ENCODE assay signal across 15 cellular contexts in the genomic region with DNA sequence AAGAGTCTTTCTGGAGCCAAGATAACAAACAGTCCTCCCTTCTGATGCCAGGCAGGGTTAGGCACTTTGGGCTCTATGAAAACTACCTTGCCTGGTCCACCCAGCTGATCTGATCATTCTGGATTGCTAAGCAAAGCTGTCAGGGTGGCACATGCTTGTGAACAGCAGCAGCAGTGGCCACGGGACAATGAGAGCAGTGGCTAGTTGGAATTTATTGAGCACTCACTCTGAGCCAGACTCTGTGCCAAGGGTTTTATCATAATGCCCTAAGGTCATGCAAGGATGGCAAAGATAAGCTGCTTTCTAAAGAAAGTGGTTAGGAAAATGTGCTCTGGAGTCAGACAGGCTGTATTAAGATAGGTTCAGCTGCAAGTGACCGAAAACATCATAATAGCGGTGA.
A peak's percentile ranks its signal among the peaks of the same experiment; 100 is the strongest.
DNase-seq lines count a peak whose midpoint lies in the region; ATAC-seq and TF ChIP-seq lines count a peak whose summit lies in the region.
"Had no signal": no experiment of that assay in that cellular context is flagged by ENCODE, and none has a peak within 500 bp of the region (broad histone marks: within the 10 kb centered on the region; RNA-seq: fewer than 3 reads in every experiment).

No MANE protein-coding gene starts in this region.

- TF ChIP-seq CTCF in coronary artery (IDR thresholded peaks at IDR 0.05) (no peak), parathyroid adenoma (IDR thresholded peaks at IDR 0.05) (no peak), psoas muscle (IDR thresholded peaks at IDR 0.05) (no peak)

- DNase-seq in DMS79 treated with DMSO at 0.1 percent for 48 hours (lab: John Stamatoyannopoulos, UW), result peak; percentile 97
- peak; percentile 91 for DNase-seq in M059J (ENCODE audit: low read depth)
- peak; percentile 55 for DNase-seq in coronary artery (ENCODE audit: low spot score)
- DNase-seq in posterior vena cava (ENCODE audit: low spot score), result no peak
- DNase-seq in AG08395 (ENCODE audit: low spot score), result no peak
- DNase-seq in psoas muscle, result no peak
- DNase-seq: activated CD4-positive, CD25-positive, alpha-beta regulatory T cell; body of pancreas; NCI-H187; NCI-H510A; stimulated activated CD4-positive, alpha-beta T cell treated with anti-CD3 and anti-CD28 coated beads, Interleukin-15, amount 100 ng/mL, for 24 hours had no signal

- H2AFZ ChIP-seq in parathyroid adenoma, result peak overlapping the region; percentile 42
- H2AFZ ChIP-seq: hepatocyte had no signal

- H3K36me3 ChIP-seq in parathyroid adenoma (ENCODE audit: control insufficient read depth, insufficient read depth, low read length) (no peaks in the 10 kb centered on the region), psoas muscle (ENCODE audit: insufficient read depth in 1 of 2, low read depth in 1 of 2) (no peaks in the 10 kb centered on the region)
- H3K36me3 ChIP-seq: suprapubic skin had no signal

- H3K4me1 ChIP-seq in parathyroid adenoma, result peaks cover 8% of the 10 kb centered on the region
- H3K4me1 ChIP-seq in psoas muscle, result no peaks in the 10 kb centered on the region
- H3K4me1 ChIP-seq: body of pancreas had no signal

- H3K79me2 ChIP-seq in parathyroid adenoma, result no peaks in the 10 kb centered on the region
- H3K79me2 ChIP-seq: hepatocyte had no signal

- H3K9ac ChIP-seq in parathyroid adenoma, result no peak overlapping the region

- intact Hi-C loops in posterior vena cava (cut with DNase I) (no loop called here), psoas muscle (cut with DNase I) (no loop called here)

- H3K9me3 ChIP-seq in parathyroid adenoma (ENCODE audit: control insufficient read depth, low read length) (peaks cover 3% of the 10 kb centered on the region), psoas muscle (no peaks in the 10 kb centered on the region)
- H3K9me3 ChIP-seq: suprapubic skin had no signal

- peak overlapping the region; percentile 44 for H3K4me2 ChIP-seq in parathyroid adenoma (ENCODE audit: low read length)
- H3K4me2 ChIP-seq: hepatocyte had no signal

- no peak overlapping the region for H3K4me3 ChIP-seq in coronary artery
- H3K4me3 ChIP-seq in parathyroid adenoma (ENCODE audit: low read depth, low read length), result no peak overlapping the region
- H3K4me3 ChIP-seq in psoas muscle, result no peak overlapping the region
- H3K4me3 ChIP-seq: body of pancreas, hepatocyte, suprapubic skin had no signal

- ATAC-seq in psoas muscle, result no peak
- ATAC-seq: body of pancreas; CD8-positive, alpha-beta T cell had no signal

- WGBS in psoas muscle, 3 donors, result 79 to 81% (median 80%) methylated on average over 3 of the region's 3 CpGs

- H3K27ac ChIP-seq in coronary artery (no peak overlapping the region), parathyroid adenoma (peak overlapping the region; percentile 81), psoas muscle (no peak overlapping the region)
- H3K27ac ChIP-seq: body of pancreas, hepatocyte, suprapubic skin had no signal

- H3K27me3 ChIP-seq in parathyroid adenoma (ENCODE audit: control insufficient read depth, insufficient read depth, low read length) (no peaks in the 10 kb centered on the region), psoas muscle (ENCODE audit: insufficient read depth in 3 of 3, low read length in 2 of 3) (peaks cover 0 to 2% (median 0%) of the 10 kb centered on the region in 3 donors)
- H3K27me3 ChIP-seq: body of pancreas, hepatocyte had no signal

Comparison
In these comparisons a context has a peak if more than half of its experiments do, and no peak if none do; other contexts are left out.
1. DNase-seq: peak in DMS79 treated with DMSO at 0.1 percent for 48 hours (single experiment), M059J (single experiment) and coronary artery (single experiment); none in posterior vena cava (single experiment), AG08395 (single experiment) and psoas muscle (0 of 2).